ENCODE assay signal across 10 cellular contexts in the genomic region with DNA sequence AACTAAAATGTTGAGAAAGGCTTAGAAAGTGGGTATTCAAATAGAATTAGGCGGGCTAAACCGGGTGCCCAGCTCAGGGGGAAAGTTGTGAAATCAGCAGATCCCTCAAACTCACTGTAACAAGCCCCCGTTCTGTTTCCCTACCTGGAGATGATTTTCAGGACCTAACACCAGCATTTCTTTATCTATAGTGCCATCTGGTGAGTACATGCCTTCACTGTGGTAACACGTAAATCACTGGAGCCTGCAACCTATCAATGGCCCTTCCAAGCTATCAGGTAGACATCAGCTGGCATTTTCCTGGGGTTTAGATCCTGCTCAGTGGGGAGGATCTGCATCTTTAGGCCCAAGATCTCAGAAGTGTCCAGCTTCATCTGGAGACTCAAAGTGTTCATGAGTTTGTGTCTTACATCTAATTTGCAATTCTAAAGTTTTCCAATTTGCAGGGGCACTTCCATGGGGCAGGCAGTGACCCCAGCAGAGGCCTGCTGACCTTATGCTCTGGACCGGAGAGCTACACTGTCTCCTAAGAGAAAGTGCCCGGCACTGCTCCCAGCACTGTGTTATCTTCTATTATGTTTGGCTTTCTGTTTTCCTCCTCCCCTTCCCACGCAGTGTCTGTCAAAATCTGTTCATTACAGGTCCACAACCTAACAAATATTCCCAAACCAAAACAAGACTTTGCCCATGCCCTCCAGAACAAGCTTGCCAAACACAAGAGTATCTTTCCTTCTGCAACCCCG.
DNase-seq lines count a peak whose midpoint lies in the region; ATAC-seq and TF ChIP-seq lines count a peak whose summit lies in the region.
"Had no signal": no experiment of that assay in that cellular context is flagged by ENCODE, and none has a peak within 500 bp of the region (broad histone marks: within the 10 kb centered on the region; RNA-seq: fewer than 3 reads in every experiment).

No MANE protein-coding gene starts in this region.

- no peak overlapping the region for H3K27ac ChIP-seq in left ventricle myocardium inferior (replicated peaks)
- H3K27ac ChIP-seq in thyroid gland: no peak overlapping the region

- H3K36me3 Mint-ChIP-seq in activated CD8-positive, alpha-beta T cell treated with anti-CD3 and anti-CD28 coated beads for 36 hours (ENCODE audit: low read depth): no peaks in the 10 kb centered on the region

- no peak for TF ChIP-seq POLR2A in thyroid gland (IDR thresholded peaks at IDR 0.05)

- CTCF ChIA-PET in activated CD8-positive, alpha-beta T cell treated with anti-CD3 and anti-CD28 coated beads for 36 hours (lab: Charles Lee): interaction anchor here (1.2 to 2.6 kb wide), 4 partner anchors 10 to 153 kb away, joined by 3 to 10 read pairs (median 6); no protein-coding TSS in a partner anchor

- no peaks in the 10 kb centered on the region for H3K4me1 Mint-ChIP-seq in activated CD8-positive, alpha-beta T cell treated with anti-CD3 and anti-CD28 coated beads for 36 hours (ENCODE audit: low read depth)
- H3K4me1 Mint-ChIP-seq: B cell had no signal

- H3K27me3 Mint-ChIP-seq in activated CD8-positive, alpha-beta T cell treated with anti-CD3 and anti-CD28 coated beads for 36 hours: peaks cover 4% of the 10 kb centered on the region

- 44 to 49% methylated on average over 8 of the region's 8 CpGs for WGBS in thyroid gland, 2 donors

- no peak for ATAC-seq in Right ventricle myocardium inferior
- ATAC-seq in activated CD8-positive, alpha-beta T cell treated with anti-CD3 and anti-CD28 coated beads for 36 hours: no peak

- H3K36me3 ChIP-seq in left ventricle myocardium inferior: no peaks in the 10 kb centered on the region
- H3K36me3 ChIP-seq in thyroid gland: no peaks in the 10 kb centered on the region

- H3K9me3 ChIP-seq in left ventricle myocardium inferior (replicated peaks) (no peaks in the 10 kb centered on the region), thyroid gland (no peaks in the 10 kb centered on the region)

- no peak for DNase-seq in left ventricle myocardium inferior
- DNase-seq in Right ventricle myocardium inferior (ENCODE audit: missing footprints): no peak
- DNase-seq in NCI-H2196 (lab: John Stamatoyannopoulos, UW; ENCODE audit: unreplicated experiment): peak; percentile 41
- DNase-seq in cerebellum (ENCODE audit: low spot score): peak; percentile 59
- peak in 1 of 2 donors; percentile 2 for DNase-seq in thyroid gland
- DNase-seq in cerebellar nuclear complex (lab: John Stamatoyannopoulos, UW): no peak
- no peak for DNase-seq in activated CD8-positive, alpha-beta T cell treated with anti-CD3 and anti-CD28 coated beads for 36 hours
- DNase-seq in HUDEP-2 (lab: John Stamatoyannopoulos, UW; ENCODE audit: unreplicated experiment in 76 of 76): no peak
- DNase-seq: HCEC 1CT had no signal

- H3K4me1 ChIP-seq in left ventricle myocardium inferior (no peaks in the 10 kb centered on the region), thyroid gland (no peaks in the 10 kb centered on the region)

- H3K4me3 Mint-ChIP-seq in activated CD8-positive, alpha-beta T cell treated with anti-CD3 and anti-CD28 coated beads for 36 hours: no peak overlapping the region
- H3K4me3 Mint-ChIP-seq: B cell had no signal

- POLR2A ChIA-PET in activated CD8-positive, alpha-beta T cell treated with anti-CD3 and anti-CD28 coated beads for 36 hours (lab: Charles Lee): no interaction called here

- no peak overlapping the region for H3K27ac Mint-ChIP-seq in activated CD8-positive, alpha-beta T cell treated with anti-CD3 and anti-CD28 coated beads for 36 hours
- H3K27ac Mint-ChIP-seq: B cell had no signal

- intact Hi-C loops in left ventricle myocardium inferior (cut with micrococcal nuclease) (no loop called here), Right ventricle myocardium inferior (cut with DNase I) (loop anchor here (5.0 kb wide), 1 partner anchor 140 kb away; no protein-coding TSS in a partner anchor), thyroid gland (cut with DNase I) (no loop called here)
- intact Hi-C loops in activated CD8-positive, alpha-beta T cell treated with anti-CD3 and anti-CD28 coated beads for 36 hours (cut with micrococcal nuclease): no loop called here

- H3K27me3 ChIP-seq in left ventricle myocardium inferior (ENCODE audit: low read depth) (peaks cover 47% of the 10 kb centered on the region), thyroid gland (no peaks in the 10 kb centered on the region)

- H3K9me3 Mint-ChIP-seq in activated CD8-positive, alpha-beta T cell treated with anti-CD3 and anti-CD28 coated beads for 36 hours: no peaks in the 10 kb centered on the region

- TF ChIP-seq CTCF in left ventricle myocardium inferior (IDR thresholded peaks at IDR 0.05; ENCODE audit: borderline replicate concordance): peak; percentile 16
- peak in 4 of 6 experiments; percentile 19 to 46 (median 43) for TF ChIP-seq CTCF in thyroid gland (IDR thresholded peaks at IDR 0.05)
- no peak for TF ChIP-seq CTCF in activated CD8-positive, alpha-beta T cell treated with anti-CD3 and anti-CD28 coated beads for 36 hours (IDR thresholded peaks at IDR 0.05)

- no peak overlapping the region for H3K4me3 ChIP-seq in left ventricle myocardium inferior
- H3K4me3 ChIP-seq in thyroid gland (replicated peaks in 1 of 3): no peak overlapping the region

Comparison
In these comparisons a context has a peak if more than half of its experiments do, and no peak if none do; other contexts are left out.
1. DNase-seq: peak in NCI-H2196 (single experiment) and cerebellum (single experiment); none in left ventricle myocardium inferior (single experiment), Right ventricle myocardium inferior (single experiment), cerebellar nuclear complex (0 of 2), activated CD8-positive, alpha-beta T cell treated with anti-CD3 and anti-CD28 coated beads for 36 hours (single experiment) and HUDEP-2 (0 of 76).